In genomic region chr1:164668451-164668850, GRCh38 we compare ENCODE assay signal across 16 cellular contexts.
DNase-seq lines count a peak whose midpoint lies in the region; ATAC-seq, FAIRE-seq and TF ChIP-seq lines count a peak whose summit lies in the region.
"Had no signal": no experiment of that assay in that cellular context is flagged by ENCODE, and none has a peak within 500 bp of the region (broad histone marks: within the 10 kb centered on the region; RNA-seq: fewer than 3 reads in every experiment).

No MANE protein-coding gene starts in this region.

- 41 to 58% methylated on average over 9 of the region's 9 CpGs for WGBS in body of pancreas, 2 donors
- WGBS in pancreas, 2 donors = 42 to 47% methylated on average over 9 of the region's 9 CpGs

- no peak for TF ChIP-seq POLR2A in body of pancreas (IDR thresholded peaks at IDR 0.05)

- H3K9me3 ChIP-seq in body of pancreas = no peaks in the 10 kb centered on the region
- no peaks in the 10 kb centered on the region for H3K9me3 ChIP-seq in pancreas
- no peaks in the 10 kb centered on the region for H3K9me3 ChIP-seq in upper lobe of right lung

- H3K27ac Mint-ChIP-seq in GM23338 = peak overlapping the region; percentile 26; the same call in 1 of the 2 replicates
- H3K27ac Mint-ChIP-seq: B cell; CD4-positive, alpha-beta T cell had no signal

- H3K27ac ChIP-seq in GM23338 (ENCODE audit: low read depth) (no peak overlapping the region), body of pancreas (peak overlapping the region; percentile 26 to 67 (median 53)), pancreas (peak overlapping the region in 2 of 4 donors; percentile 51 to 59), upper lobe of right lung (no peak overlapping the region)

- TF ChIP-seq CTCF in GM23338 (conservative IDR thresholded peaks at IDR 0.05; ENCODE audit: low read depth in 2 of 2) = no peak
- TF ChIP-seq CTCF in body of pancreas (IDR thresholded peaks at IDR 0.05) = no peak
- TF ChIP-seq CTCF in pancreas (IDR thresholded peaks at IDR 0.05) = no peak
- TF ChIP-seq CTCF in upper lobe of right lung (IDR thresholded peaks at IDR 0.05) = no peak

- H3K4me3 Mint-ChIP-seq in GM23338 = no peak overlapping the region
- H3K4me3 Mint-ChIP-seq: B cell; CD4-positive, alpha-beta T cell; H9 had no signal

- H4K20me1 ChIP-seq in GM23338 (replicated peaks; ENCODE audit: insufficient read depth) = peaks cover 44% of the 10 kb centered on the region

- no peak overlapping the region for H3K4me2 ChIP-seq in GM23338

- DNase-seq in GM23338 (ENCODE audit: low spot score) = no peak
- DNase-seq in body of pancreas = peak; percentile 42 to 48 (median 46)
- DNase-seq in pancreas = peak in 2 of 6 donors; percentile 44 to 58
- DNase-seq in upper lobe of right lung = no peak
- DNase-seq in HEK293T (ENCODE audit: extremely low spot score) = no peak
- DNase-seq: ACHN; C1 segment of cervical spinal cord; Calu3; CD4-positive, alpha-beta T cell; DMS 273 treated with DMSO at 0.1 percent for 48 hours; GOT3; H9 had no signal

- H3K27me3 Mint-ChIP-seq in GM23338 (ENCODE audit: insufficient read depth, low read depth, poor library complexity) = peaks cover 13% of the 10 kb centered on the region
- H3K27me3 Mint-ChIP-seq: B cell; CD4-positive, alpha-beta T cell had no signal

- POLR2A ChIA-PET in HEK293T (lab: Yijun Ruan, JAX) = no interaction called here

- H2AFZ ChIP-seq in GM23338 = no peak overlapping the region

- FAIRE-seq in pancreas (lab: Jason Lieb, UNC) = no peak
- FAIRE-seq: K562 had no signal

- ATAC-seq in GM23338 (no peak), body of pancreas (peak; percentile 48), pancreas (peak; percentile 17 to 74 (median 42)), upper lobe of right lung (peak; percentile 37), GM18520 (IDR thresholded peaks at IDR 0.05; ENCODE audit: unreplicated experiment) (no peak), HG03469 (IDR thresholded peaks at IDR 0.05; ENCODE audit: unreplicated experiment) (no peak)
- ATAC-seq: K562 had no signal

- no peaks in the 10 kb centered on the region for H3K27me3 ChIP-seq in GM23338 (ENCODE audit: insufficient read depth)
- no peaks in the 10 kb centered on the region for H3K27me3 ChIP-seq in body of pancreas
- no peaks in the 10 kb centered on the region for H3K27me3 ChIP-seq in pancreas
- H3K27me3 ChIP-seq in upper lobe of right lung = no peaks in the 10 kb centered on the region

- peaks cover 95% of the 10 kb centered on the region for H3K79me2 ChIP-seq in GM23338 (replicated peaks; ENCODE audit: insufficient read depth)

- H3K9me3 Mint-ChIP-seq in GM23338 = no peaks in the 10 kb centered on the region
- H3K9me3 Mint-ChIP-seq: H9 had no signal

- H3F3A ChIP-seq in GM23338 (replicated peaks; ENCODE audit: low read depth) = peaks cover 8% of the 10 kb centered on the region; the same call in 1 of the 2 replicates

- no peaks in the 10 kb centered on the region for H3K9me2 ChIP-seq in GM23338 (ENCODE audit: insufficient read depth)

- H3K36me3 ChIP-seq in GM23338 (ENCODE audit: insufficient read depth) = no peaks in the 10 kb centered on the region
- H3K36me3 ChIP-seq in body of pancreas (replicated peaks in 1 of 2; ENCODE audit: insufficient read depth in 1 of 2, low read depth in 2 of 2) = no peaks in the 10 kb centered on the region
- no peaks in the 10 kb centered on the region for H3K36me3 ChIP-seq in pancreas
- H3K36me3 ChIP-seq in upper lobe of right lung = no peaks in the 10 kb centered on the region

- H3K4me1 ChIP-seq in GM23338 (ENCODE audit: insufficient read depth) (peaks cover 55% of the 10 kb centered on the region), body of pancreas (peaks cover 78% of the 10 kb centered on the region), pancreas (peaks cover 34 to 65% (median 57%) of the 10 kb centered on the region in 3 donors), upper lobe of right lung (peaks cover 4% of the 10 kb centered on the region)

- H3K4me3 ChIP-seq in GM23338 (no peak overlapping the region), body of pancreas (no peak overlapping the region), pancreas (no peak overlapping the region), upper lobe of right lung (no peak overlapping the region)
- H3K4me3 ChIP-seq: K562 had no signal

- H3K4me1 Mint-ChIP-seq in GM23338 = peaks cover 69% of the 10 kb centered on the region
- H3K4me1 Mint-ChIP-seq: B cell had no signal

- CTCF ChIA-PET in HEK293T (lab: Yijun Ruan, JAX) = no interaction called here

- intact Hi-C loops in body of pancreas (cut with DNase I) = no loop called here
- intact Hi-C loops in pancreas (cut with DNase I) = loop anchor here in 1 of 3 donors (10.0 kb wide), 1 partner anchor 116 kb away; no protein-coding TSS in a partner anchor
- intact Hi-C loops in upper lobe of right lung (cut with DNase I) = no loop called here

- peaks cover 3% of the 10 kb centered on the region; the same call in 1 of the 3 replicates for H3K36me3 Mint-ChIP-seq in GM23338 (ENCODE audit: low read depth)

TF ChIP-seq in GM23338, 12 proteins besides CTCF, POLR2A, EP300 and RAD21 (continues in another document):
- TF ChIP-seq POLR2AphosphoS5 (IDR thresholded peaks at IDR 0.05; ENCODE audit: low read depth) (no peak), NANOG (IDR thresholded peaks at IDR 0.05; ENCODE audit: borderline replicate concordance) (no peak), STAT1 (IDR thresholded peaks at IDR 0.05; ENCODE audit: unreplicated experiment) (no peak), JUNB (IDR thresholded peaks at IDR 0.05; ENCODE audit: unreplicated experiment) (no peak), EZH2phosphoT487 (IDR thresholded peaks at IDR 0.05; ENCODE audit: unreplicated experiment) (no peak), EZH2 (IDR thresholded peaks at IDR 0.05; ENCODE audit: low read depth, unreplicated experiment) (no peak), ZNF331 (CRISPR knock-in tag; IDR thresholded peaks at IDR 0.05; ENCODE audit: low read depth) (no peak), CREB1 (CRISPR knock-in tag; IDR thresholded peaks at IDR 0.05; ENCODE audit: low read depth) (no peak), ZNF114 (CRISPR knock-in tag; IDR thresholded peaks at IDR 0.05) (no peak), ETS1 (IDR thresholded peaks at IDR 0.05) (no peak)

TF ChIP-seq in HEK293T, 16 proteins besides CTCF, POLR2A, EP300 and RAD21:
- TF ChIP-seq FOXK2 (IDR thresholded peaks at IDR 0.05) (no peak), L3MBTL2 (conservative IDR thresholded peaks at IDR 0.05) (no peak), FOXM1 (IDR thresholded peaks at IDR 0.05; ENCODE audit: borderline replicate concordance) (no peak), SP1 (IDR thresholded peaks at IDR 0.05) (no peak), ELF4 (IDR thresholded peaks at IDR 0.05) (no peak), SUZ12 (IDR thresholded peaks at IDR 0.05) (no peak), LEF1 (IDR thresholded peaks at IDR 0.05; ENCODE audit: borderline replicate concordance) (no peak), CTBP1 (IDR thresholded peaks at IDR 0.05; ENCODE audit: borderline replicate concordance) (no peak), TARDBP (IDR thresholded peaks at IDR 0.05) (no peak), BHLHE40 (IDR thresholded peaks at IDR 0.05; ENCODE audit: borderline replicate concordance) (no peak), FOXA1 (IDR thresholded peaks at IDR 0.05) (no peak), ARNT (IDR thresholded peaks at IDR 0.05) (no peak), ZNF384 (IDR thresholded peaks at IDR 0.05) (no peak), NFRKB (IDR thresholded peaks at IDR 0.05) (no peak), HDGF (IDR thresholded peaks at IDR 0.05; ENCODE audit: borderline replicate concordance) (no peak), PKNOX1 (IDR thresholded peaks at IDR 0.05) (no peak)

Comparison
In these comparisons a context has a peak if more than half of its experiments do, and no peak if none do; other contexts are left out.
1. ATAC-seq: peak in body of pancreas (single experiment), pancreas (4 of 4) and upper lobe of right lung (single experiment); none in GM23338 (single experiment), GM18520 (single experiment) and HG03469 (single experiment).
2. DNase-seq: peak in body of pancreas (4 of 4); none in GM23338 (single experiment), upper lobe of right lung (single experiment) and HEK293T (single experiment).
3. H3K27ac ChIP-seq: peak in body of pancreas (4 of 4); none in GM23338 (single experiment) and upper lobe of right lung (single experiment).